In genomic region chr12:122703841-122704240, GRCh38 we compare ENCODE assay signal across 10 cellular contexts. TPM values are rescaled to one million over a fixed set of nuclear protein-coding genes. Genes with fewer than 3 reads are reported as not detected.
"Had no signal": no experiment of that assay in that cellular context is flagged by ENCODE, and none has a peak within 500 bp of the region (broad histone marks: within the 10 kb centered on the region; RNA-seq: fewer than 3 reads in every experiment).

No MANE protein-coding gene starts in this region.

RNA-seq across cellular contexts. Expression of gene HCAR2, which starts 0.7 kb away (rescaled TPM):
- total RNA-seq: kidney epithelial cell, myocyte, osteoblast, temporal lobe had no signal
- polyA plus RNA-seq: immature natural killer cell; naive thymus-derived CD4-positive, alpha-beta T cell; neural cell had no signal

RNA-seq across cellular contexts. Expression of gene HCAR3, which starts 12.8 kb away (rescaled TPM):
- total RNA-seq: kidney epithelial cell, left ventricle myocardium inferior, myocyte, osteoblast had no signal
- polyA plus RNA-seq: immature natural killer cell; naive thymus-derived CD4-positive, alpha-beta T cell; neural cell; pancreas had no signal

RNA-seq across cellular contexts. Expression of gene HCAR1, which starts 26.8 kb away (rescaled TPM):
- total RNA-seq: left ventricle myocardium inferior; myocyte; natural killer cell treated with Interleukin-12 subunit alpha and Interleukin-12 subunit beta and Interleukin-15 and Interleukin-18, amount 100 ng/mL, for 72 hours had no signal
- polyA plus RNA-seq: immature natural killer cell; naive thymus-derived CD4-positive, alpha-beta T cell; neural cell had no signal
